In genomic region chr14:93906341-93907329, GRCh38 we compare ENCODE assay signal across 8 cellular contexts.
DNase-seq lines count a peak whose midpoint lies in the region; ATAC-seq and TF ChIP-seq lines count a peak whose summit lies in the region.

No MANE protein-coding gene starts in this region.

- ATAC-seq in GM19397 (IDR thresholded peaks at IDR 0.05; ENCODE audit: unreplicated experiment) (peak; percentile 76), HG02588 (IDR thresholded peaks at IDR 0.05; ENCODE audit: unreplicated experiment) (no peak)

- no peaks in the 10 kb centered on the region for H3K9me2 ChIP-seq in MM.1S (replicated peaks; ENCODE audit: insufficient read depth, low read length)

- H3K36me3 ChIP-seq in MM.1S (replicated peaks; ENCODE audit: insufficient read depth, low read length) (no peaks in the 10 kb centered on the region), SK-N-MC (ENCODE audit: insufficient read depth, low read length) (no peaks in the 10 kb centered on the region)

- TF ChIP-seq CTCF in C4-2B (conservative IDR thresholded peaks at IDR 0.05) (peak; percentile 92), MM.1S (IDR thresholded peaks at IDR 0.05; ENCODE audit: low read length) (peak; percentile 57)

- H3K4me3 ChIP-seq in MM.1S (ENCODE audit: low read length) (no peak overlapping the region), SK-N-MC (no peak overlapping the region)

- H3K4me2 ChIP-seq in MM.1S (ENCODE audit: low read depth, low read length): no peak overlapping the region

- DNase-seq in MM.1S (peak; percentile 59), SK-N-MC (ENCODE audit: low read depth, low spot score) (peak; percentile 14), amniotic epithelial cell (ENCODE audit: low read depth) (peak; percentile 9), iPS DF 4.7 (ENCODE audit: extremely low read depth, low spot score) (peak; percentile 66)
- peak; percentile 65 for DNase-seq in stimulated activated CD4-positive, alpha-beta T cell treated with anti-CD3 and anti-CD28 coated beads, Interleukin-1b, Interleukin-23, amount 100 ng/mL, for 48 hours

- no peaks in the 10 kb centered on the region for H3F3A ChIP-seq in MM.1S (ENCODE audit: insufficient read depth, low read length)

- H4K20me1 ChIP-seq in MM.1S (ENCODE audit: insufficient read depth, low read length): no peaks in the 10 kb centered on the region

- H3K9ac ChIP-seq in MM.1S (ENCODE audit: low read length) (no peak overlapping the region), SK-N-MC (ENCODE audit: insufficient read length) (no peak overlapping the region)

- H3K27me3 ChIP-seq in MM.1S (replicated peaks; ENCODE audit: insufficient read depth, low read length): no peaks in the 10 kb centered on the region

- no peaks in the 10 kb centered on the region for H3K9me3 ChIP-seq in MM.1S (replicated peaks; ENCODE audit: insufficient read depth, low read length)
- H3K9me3 ChIP-seq in SK-N-MC (ENCODE audit: low read depth, low read length): no peaks in the 10 kb centered on the region

- peak overlapping the region; percentile 70 for H2AFZ ChIP-seq in MM.1S (ENCODE audit: low read length)

- no peak overlapping the region for H3K27ac ChIP-seq in C4-2B
- no peak overlapping the region for H3K27ac ChIP-seq in MM.1S (ENCODE audit: low read length)
- no peak overlapping the region for H3K27ac ChIP-seq in SK-N-MC

- H3K79me2 ChIP-seq in MM.1S (ENCODE audit: low read length): no peaks in the 10 kb centered on the region

- no peaks in the 10 kb centered on the region for H3K4me1 ChIP-seq in MM.1S (ENCODE audit: low read length)

Comparison
In these comparisons a context has a peak if more than half of its experiments do, and no peak if none do; other contexts are left out.
1. DNase-seq: peak in every context shown above with its lines; median percentile 66 in iPS DF 4.7; 65 in stimulated activated CD4-positive, alpha-beta T cell treated with anti-CD3 and anti-CD28 coated beads, Interleukin-1b, Interleukin-23, amount 100 ng/mL, for 48 hours; 59 in MM.1S; 14 in SK-N-MC; 9 in amniotic epithelial cell.